Comparison of ENCODE assay signal across 9 cellular contexts in genomic region chr17:45247429-45248131, GRCh38. TPM values are rescaled to one million over a fixed set of nuclear protein-coding genes. Genes with fewer than 3 reads are reported as not detected.
A peak's percentile ranks its signal among the peaks of the same experiment; 100 is the strongest.
DNase-seq lines count a peak whose midpoint lies in the region; ATAC-seq, FAIRE-seq and TF ChIP-seq lines count a peak whose summit lies in the region.
"Had no signal": no experiment of that assay in that cellular context is flagged by ENCODE, and none has a peak within 500 bp of the region (broad histone marks: within the 10 kb centered on the region; RNA-seq: fewer than 3 reads in every experiment).

No MANE protein-coding gene starts in this region.

- H3K4me1 ChIP-seq in IMR-90 (ENCODE audit: control insufficient read depth, insufficient read depth, low read length): peaks cover 5% of the 10 kb centered on the region; the same call in 1 of the 2 replicates
- peaks cover 14% of the 10 kb centered on the region for H3K4me1 ChIP-seq in PC-9 (replicated peaks; ENCODE audit: insufficient read depth)
- H3K4me1 ChIP-seq in stomach smooth muscle (ENCODE audit: control insufficient read depth, insufficient read depth, low read length): peaks cover 19% of the 10 kb centered on the region

- no peak overlapping the region for H2AK5ac ChIP-seq in IMR-90 (ENCODE audit: low read depth, low read length)

- H2BK5ac ChIP-seq in IMR-90 (ENCODE audit: low read depth, low read length, poor library complexity, severe bottlenecking): no peak overlapping the region

- H3K4ac ChIP-seq in IMR-90 (ENCODE audit: low read depth, low read length): peak overlapping the region; percentile 67

- TF ChIP-seq EP300 in neural cell (conservative IDR thresholded peaks at IDR 0.05; ENCODE audit: poor library complexity, severe bottlenecking): no peak

- DNase-seq in D721Med (ENCODE audit: insufficient read length, low spot score): peak; percentile 100
- DNase-seq in IMR-90: peak; percentile 90
- DNase-seq in PC-9: peak; percentile 92 to 98
- DNase-seq in activated T-helper 1 cell treated with Interleukin-2 at 50 U/mL for 16 hours (ENCODE audit: low read depth): peak; percentile 95
- DNase-seq in fibroblast of mammary gland (ENCODE audit: low read depth): peak; percentile 77

- H4K20me1 ChIP-seq in IMR-90 (ENCODE audit: insufficient read depth, low read length) (peaks cover 5% of the 10 kb centered on the region), PC-9 (ENCODE audit: insufficient read depth) (no peaks in the 10 kb centered on the region), neural cell (ENCODE audit: insufficient read depth) (no peaks in the 10 kb centered on the region)

- peaks cover 14% of the 10 kb centered on the region for H3K79me2 ChIP-seq in PC-9 (ENCODE audit: low read depth)
- H3K79me2 ChIP-seq in neural cell (replicated peaks; ENCODE audit: insufficient read depth, low read length): no peaks in the 10 kb centered on the region

- ATAC-seq in GM21528 (IDR thresholded peaks at IDR 0.05; ENCODE audit: low FRiP score, unreplicated experiment) (peak; percentile 71), IMR-90 (ENCODE audit: low read depth) (peak; percentile 90)

- H3K56ac ChIP-seq in IMR-90 (ENCODE audit: extremely low read depth, insufficient read depth, low read length): no peak overlapping the region

- POLR2A ChIA-PET in IMR-90 (lab: Charles Lee; ENCODE audit: unreplicated experiment): no interaction called here
- POLR2A ChIA-PET in PC-9 (lab: Charles Lee; ENCODE audit: unreplicated experiment): interaction anchor here (1.2 kb wide), 1 partner anchor 178 kb away, joined by 3 read pairs; no protein-coding TSS in a partner anchor

- H2BK15ac ChIP-seq in IMR-90 (ENCODE audit: low read depth, low read length): no peak overlapping the region; the same call in 2 of the 3 replicates

- in situ Hi-C loops in IMR-90 (cut with MboI; ENCODE audit: low sequenced_read_pairs): no loop called here

- H3K4me3 ChIP-seq in IMR-90 (ENCODE audit: insufficient read depth, low read depth, low read length) (peak overlapping the region; percentile 67), PC-9 (peak overlapping the region; percentile 96), fibroblast of mammary gland (ENCODE audit: control insufficient read depth, low read depth, low read length) (peak overlapping the region; percentile 47), neural cell (ENCODE audit: low read length) (peak overlapping the region; percentile 64), stomach smooth muscle (ENCODE audit: low read length in 2 of 2) (peak overlapping the region; percentile 62 to 76)

- peak overlapping the region; percentile 60 for H3K9ac ChIP-seq in IMR-90 (ENCODE audit: low read depth, low read length)
- peak overlapping the region; percentile 51 for H3K9ac ChIP-seq in neural cell (ENCODE audit: low read length)
- peak overlapping the region; percentile 33 to 55 for H3K9ac ChIP-seq in stomach smooth muscle (ENCODE audit: low read length in 2 of 2)

- H3K27me3 ChIP-seq in IMR-90 (ENCODE audit: control insufficient read depth, insufficient read depth, low read length): no peaks in the 10 kb centered on the region
- no peaks in the 10 kb centered on the region for H3K27me3 ChIP-seq in PC-9 (ENCODE audit: insufficient read depth, low read depth)
- peaks cover 21% of the 10 kb centered on the region for H3K27me3 ChIP-seq in neural cell (ENCODE audit: insufficient read depth, low read depth, low read length)
- H3K27me3 ChIP-seq in stomach smooth muscle (ENCODE audit: control insufficient read depth in 1 of 2, insufficient read depth in 2 of 2, low read length in 2 of 2): no peaks in the 10 kb centered on the region

- no peak overlapping the region; the same call in 1 of the 2 replicates for H4K91ac ChIP-seq in IMR-90 (ENCODE audit: insufficient read depth, low read depth, low read length)

- H3K18ac ChIP-seq in IMR-90 (ENCODE audit: low read depth, low read length): peak overlapping the region; percentile 14; the same call in 1 of the 2 replicates

- H2AK9ac ChIP-seq in IMR-90 (replicated peaks; ENCODE audit: low read depth, low read length, poor library complexity): peak overlapping the region; percentile 90

- no peak for FAIRE-seq in D721Med (lab: Jason Lieb, UNC)

- H3F3A ChIP-seq in PC-9 (ENCODE audit: insufficient read depth, low read depth) (no peaks in the 10 kb centered on the region; the same call in 1 of the 2 replicates), neural cell (ENCODE audit: insufficient read depth, low read length, poor library complexity, severe bottlenecking) (no peaks in the 10 kb centered on the region)

- 0% methylated on average over 23 of the region's 61 CpGs; no CpG with 5 or more reads in 1 of the 2 experiments for WGBS in IMR-90 (ENCODE audit: extremely low coverage in 2 of 2, insufficient read length in 1 of 2), 2 experiments

- BruUV-seq in IMR-90 (replicated peaks; lab: Mats Ljungman, UMichigan) (no TSS peak), PC-9 (replicated peaks; lab: Mats Ljungman, UMichigan) (no TSS peak)

- TF ChIP-seq RAD21 in IMR-90 (IDR thresholded peaks at IDR 0.05; ENCODE audit: low read length) (no peak), neural cell (conservative IDR thresholded peaks at IDR 0.05) (no peak)

- CTCF ChIA-PET in IMR-90 (lab: Yijun Ruan, JAX): interaction anchor here (0.7 to 1.3 kb wide), 2 partner anchors 36 to 159 kb away, joined by 3 read pairs; no protein-coding TSS in a partner anchor
- CTCF ChIA-PET in PC-9 (lab: Charles Lee): interaction anchor here (0.9 kb wide), 1 partner anchor 140 kb away, joined by 3 read pairs; no protein-coding TSS in a partner anchor

- H4K5ac ChIP-seq in IMR-90 (ENCODE audit: low read depth, low read length): peak overlapping the region; percentile 65

- H3K79me1 ChIP-seq in IMR-90 (ENCODE audit: low read depth in 1 of 2, low read length in 2 of 2): peaks cover 0 to 9% of the 10 kb centered on the region in 2 experiments; a peak in 1 of 4 replicates

- H3K4me2 ChIP-seq in IMR-90 (ENCODE audit: low read depth, low read length): peak overlapping the region; percentile 84
- peak overlapping the region; percentile 99 for H3K4me2 ChIP-seq in PC-9
- no peak overlapping the region for H3K4me2 ChIP-seq in neural cell (ENCODE audit: low read length)

- dilution Hi-C loops in IMR-90 (cut with HindIII; ENCODE audit: low sequenced_read_pairs, unreplicated experiment): no loop called here

- 0 out of 2 replicates have a peak overlapping the region, but pooled peaks have one; percentile 3 for H3K14ac ChIP-seq in IMR-90 (replicated peaks; ENCODE audit: low read depth, low read length)

- H3K9me3 ChIP-seq in IMR-90 (ENCODE audit: control insufficient read depth, insufficient read depth, low read length) (no peaks in the 10 kb centered on the region), PC-9 (ENCODE audit: insufficient read depth, low read depth) (no peaks in the 10 kb centered on the region), neural cell (ENCODE audit: low read length) (no peaks in the 10 kb centered on the region), stomach smooth muscle (ENCODE audit: control insufficient read depth in 2 of 2, low read length in 2 of 2) (no peaks in the 10 kb centered on the region)

- intact Hi-C loops in IMR-90 (cut with micrococcal nuclease) (no loop called here), PC-9 (cut with micrococcal nuclease; ENCODE audit: unreplicated experiment) (no loop called here)

- no peak overlapping the region for H2BK20ac ChIP-seq in IMR-90 (ENCODE audit: low read depth, low read length)

- TF ChIP-seq CTCF in D721Med (IDR thresholded peaks at IDR 0.05; ENCODE audit: insufficient read depth, missing control alignments): no peak
- no peak for TF ChIP-seq CTCF in IMR-90 (conservative IDR thresholded peaks at IDR 0.05; ENCODE audit: low read depth, low read length)
- TF ChIP-seq CTCF in PC-9 (conservative IDR thresholded peaks at IDR 0.05): no peak
- TF ChIP-seq CTCF in fibroblast of mammary gland (conservative IDR thresholded peaks at IDR 0.05; ENCODE audit: control insufficient read depth, insufficient read depth, low read depth, low read length): no peak
- TF ChIP-seq CTCF in neural cell (IDR thresholded peaks at IDR 0.05; ENCODE audit: poor library complexity, severe bottlenecking): no peak

- H3K36me3 ChIP-seq in IMR-90 (ENCODE audit: control insufficient read depth, insufficient read depth, low read length): peaks cover 8% of the 10 kb centered on the region; the same call in 1 of the 2 replicates
- H3K36me3 ChIP-seq in PC-9 (ENCODE audit: low read depth): no peaks in the 10 kb centered on the region
- H3K36me3 ChIP-seq in neural cell (ENCODE audit: insufficient read depth, low read length): no peaks in the 10 kb centered on the region
- H3K36me3 ChIP-seq in stomach smooth muscle (ENCODE audit: control insufficient read depth in 2 of 2, insufficient read depth in 2 of 2, low read length in 2 of 2): no peaks in the 10 kb centered on the region

- 0 out of 2 replicates have a peak, but pooled peaks cover 2% of the 10 kb centered on the region for H3K9me1 ChIP-seq in IMR-90 (ENCODE audit: insufficient read depth, low read length)

- H2AFZ ChIP-seq in IMR-90 (replicated peaks; ENCODE audit: low read length, poor library complexity): peak overlapping the region; percentile 96
- peak overlapping the region; percentile 97 for H2AFZ ChIP-seq in PC-9
- peak overlapping the region; percentile 76 for H2AFZ ChIP-seq in neural cell (ENCODE audit: low read depth, low read length)

- peak overlapping the region; percentile 93 for H4K8ac ChIP-seq in IMR-90 (ENCODE audit: low read depth in 2 of 2, low read length in 2 of 2)

- H3K9me2 ChIP-seq in PC-9 (ENCODE audit: insufficient read depth) (no peaks in the 10 kb centered on the region), neural cell (ENCODE audit: insufficient read depth, low read length) (no peaks in the 10 kb centered on the region)

- H2BK120ac ChIP-seq in IMR-90 (ENCODE audit: low read depth, low read length): peak overlapping the region; percentile 9; the same call in 1 of the 2 replicates

- H3K23ac ChIP-seq in IMR-90 (ENCODE audit: low read depth, low read length): no peak overlapping the region

- H3K27ac ChIP-seq in IMR-90 (ENCODE audit: insufficient read depth, low read length) (peak overlapping the region; percentile 7; the same call in 1 of the 2 replicates), PC-9 (peak overlapping the region; percentile 58), neural cell (ENCODE audit: low read length) (peak overlapping the region; percentile 20), stomach smooth muscle (ENCODE audit: low read length) (peak overlapping the region; percentile 24)

- peak; percentile 29; the same call in 1 of the 2 replicates for TF ChIP-seq POLR2A in IMR-90 (IDR thresholded peaks at IDR 0.05; ENCODE audit: low read depth, low read length)

RNA-seq across cellular contexts. Expression of gene SPATA32, which starts 14.3 kb away (rescaled TPM):
- total RNA-seq in IMR-90 (2012; rRNA removed): under 0.01 and 0.18 TPM in 2 replicates
- polyA plus RNA-seq in IMR-90 (2012; rRNA removed): not detected in 2 replicates
- polyA plus RNA-seq in IMR-90 (2012; cell fraction: cytosol; rRNA removed): not detected in 2 replicates
- polyA plus RNA-seq in IMR-90 (2012; cell fraction: nucleus; rRNA removed; ENCODE audit: low replicate concordance): 0.09 TPM in 1 of 2 replicates, not detected in the other
- 0.35 and 0.48 TPM in 2 replicates for total RNA-seq in PC-9 (2021)
- not detected in 2 replicates for polyA plus RNA-seq in neural cell
- polyA minus RNA-seq in neural cell: not detected in 2 replicates
- total RNA-seq: myocyte had no signal

RNA-seq across cellular contexts. Expression of gene FMNL1, which starts 25.9 kb away (rescaled TPM):
- total RNA-seq in IMR-90 (2012; rRNA removed) (0.36 and 0.56 TPM in 2 replicates), PC-9 (2021) (12.9 and 18.7 TPM in 2 replicates)
- polyA plus RNA-seq in IMR-90 (2012; rRNA removed) (1.4 and 2.3 TPM in 2 replicates), neural cell (3.8 and 5.6 TPM in 2 replicates)
- 4.2 and 5.3 TPM in 2 replicates for polyA plus RNA-seq in IMR-90 (2012; cell fraction: cytosol; rRNA removed)
- polyA plus RNA-seq in IMR-90 (2012; cell fraction: nucleus; rRNA removed; ENCODE audit: low replicate concordance): 10.8 and 12.1 TPM in 2 replicates
- polyA minus RNA-seq in neural cell: 5.8 and 6.6 TPM in 2 replicates

Comparison
In these comparisons a context has a peak if more than half of its experiments do, and no peak if none do; other contexts are left out.
1. Peak in every context shown above with its lines: DNase-seq, ATAC-seq, H3K4me3 ChIP-seq and H3K27ac ChIP-seq.
2. H3K27ac ChIP-seq: peak in every context shown above with its lines; median percentile 58 in PC-9; 24 in stomach smooth muscle; 20 in neural cell; 7 in IMR-90.